ENCODE assay signal across 17 cellular contexts in genomic region chr11:32440372-32440888, GRCh38. TPM values are rescaled to one million over a fixed set of nuclear protein-coding genes. Genes with fewer than 3 reads are reported as not detected.
DNase-seq lines count a peak whose midpoint lies in the region; ATAC-seq and TF ChIP-seq lines count a peak whose summit lies in the region.
"Had no signal": no experiment of that assay in that cellular context is flagged by ENCODE, and none has a peak within 500 bp of the region (broad histone marks: within the 10 kb centered on the region; RNA-seq: fewer than 3 reads in every experiment).

No MANE protein-coding gene starts in this region.

- no peaks in the 10 kb centered on the region for H3K36me3 Mint-ChIP-seq in GM23338 (ENCODE audit: low read depth)
- peaks cover 4% of the 10 kb centered on the region for H3K36me3 Mint-ChIP-seq in activated T-helper 1 cell treated with anti-CD3 and anti-CD28 coated beads, Interleukin-12 subunit alpha, Interleukin-12 subunit beta, Interleukin-2, Interleukin-4 antibody, amounts not matched to agents 30 ng/mL and 10 ng/mL and 1 ng/mL, durations not matched to agents 14 hours and 24 hours and 36 hours (ENCODE audit: low read depth)
- H3K36me3 Mint-ChIP-seq in mesothelial cell of epicardium = peaks cover 20% of the 10 kb centered on the region
- H3K36me3 Mint-ChIP-seq: CD8-positive, alpha-beta T cell had no signal

- no TSS peak for BruUV-seq in mammary epithelial cell (replicated peaks; lab: Mats Ljungman, UMichigan)

- dilution Hi-C loops in mammary epithelial cell (cut with HindIII; ENCODE audit: low sequenced_read_pairs) = no loop called here

- peaks cover 18% of the 10 kb centered on the region for H3F3A ChIP-seq in GM23338 (replicated peaks; ENCODE audit: low read depth)

- no peaks in the 10 kb centered on the region for H3K9me2 ChIP-seq in GM23338 (ENCODE audit: insufficient read depth)

- in situ Hi-C loops in mammary epithelial cell (cut with MboI; ENCODE audit: low sequenced_read_pairs in 2 of 2) = no loop called here

- H3K27me3 ChIP-seq in GM23338 (ENCODE audit: insufficient read depth) = peaks cover 100% of the 10 kb centered on the region
- H3K27me3 ChIP-seq in mammary epithelial cell (ENCODE audit: insufficient read depth, low read length) = peaks cover 67% of the 10 kb centered on the region

- no peak overlapping the region for H3K27ac Mint-ChIP-seq in GM23338
- peak overlapping the region; percentile 1 for H3K27ac Mint-ChIP-seq in activated T-helper 1 cell treated with anti-CD3 and anti-CD28 coated beads, Interleukin-12 subunit alpha, Interleukin-12 subunit beta, Interleukin-2, Interleukin-4 antibody, amounts not matched to agents 30 ng/mL and 10 ng/mL and 1 ng/mL, durations not matched to agents 14 hours and 24 hours and 36 hours
- H3K27ac Mint-ChIP-seq in mesothelial cell of epicardium = peak overlapping the region; percentile 84
- H3K27ac Mint-ChIP-seq: CD14-positive monocyte; CD8-positive, alpha-beta T cell had no signal

- intact Hi-C loops in activated T-helper 1 cell treated with anti-CD3 and anti-CD28 coated beads, Interleukin-12 subunit alpha, Interleukin-12 subunit beta, Interleukin-2, Interleukin-4 antibody, amounts not matched to agents 30 ng/mL and 10 ng/mL and 1 ng/mL, durations not matched to agents 14 hours and 24 hours and 36 hours (cut with micrococcal nuclease) = loop anchor here (5.0 kb wide), 2 partner anchors 108 to 352 kb away; partner anchors contain the start of gene CCDC73
- intact Hi-C loops in mammary epithelial cell (cut with micrococcal nuclease) = no loop called here

- H3K79me2 ChIP-seq in GM23338 (replicated peaks; ENCODE audit: insufficient read depth) = no peaks in the 10 kb centered on the region
- no peaks in the 10 kb centered on the region for H3K79me2 ChIP-seq in mammary epithelial cell (ENCODE audit: insufficient read depth, low read length)

- H3K9me3 ChIP-seq in mammary epithelial cell (replicated peaks; ENCODE audit: insufficient read depth, low read length) = no peaks in the 10 kb centered on the region
- H3K9me3 ChIP-seq: HAP-1 had no signal

- DNase-seq in GM23338 (ENCODE audit: low spot score) (no peak), mesothelial cell of epicardium (ENCODE audit: low spot score in 2 of 2, unreplicated experiment in 2 of 2) (no peak), retina (peak; percentile 45), DMS53 (lab: John Stamatoyannopoulos, UW) (no peak), activated gamma-delta T cell (lab: John Stamatoyannopoulos, UW) (no peak), mammary epithelial cell (no peak)
- DNase-seq in activated T-helper 1 cell treated with anti-CD3 and anti-CD28 coated beads, Interleukin-12 subunit alpha, Interleukin-12 subunit beta, Interleukin-2, Interleukin-4 antibody, amounts not matched to agents 30 ng/mL and 10 ng/mL and 1 ng/mL, durations not matched to agents 14 hours and 24 hours and 36 hours (ENCODE audit: low spot score) = no peak
- DNase-seq in stimulated activated CD4-positive, alpha-beta T cell treated with anti-CD3 and anti-CD28 coated beads, Interleukin-15, amount 100 ng/mL, for 24 hours = no peak
- DNase-seq: CD8-positive, alpha-beta T cell; COR-L47; DMS153; DND-41; GDM1 had no signal

- H3K27me3 Mint-ChIP-seq in GM23338 (ENCODE audit: insufficient read depth, low read depth, poor library complexity) (peaks cover 77% of the 10 kb centered on the region), mesothelial cell of epicardium (ENCODE audit: low read depth) (peaks cover 85% of the 10 kb centered on the region)
- H3K27me3 Mint-ChIP-seq in activated T-helper 1 cell treated with anti-CD3 and anti-CD28 coated beads, Interleukin-12 subunit alpha, Interleukin-12 subunit beta, Interleukin-2, Interleukin-4 antibody, amounts not matched to agents 30 ng/mL and 10 ng/mL and 1 ng/mL, durations not matched to agents 14 hours and 24 hours and 36 hours (ENCODE audit: insufficient read depth) = peaks cover 74% of the 10 kb centered on the region

- no peak overlapping the region for H3K9ac ChIP-seq in mammary epithelial cell (ENCODE audit: insufficient read depth, low read length)

- TF ChIP-seq CTCF in GM23338 (conservative IDR thresholded peaks at IDR 0.05; ENCODE audit: low read depth in 2 of 2) (no peak), mesothelial cell of epicardium (IDR thresholded peaks at IDR 0.05; ENCODE audit: unreplicated experiment) (no peak), mammary epithelial cell (conservative IDR thresholded peaks at IDR 0.05 in 1 of 2, IDR thresholded peaks at IDR 0.05 in 1 of 2; ENCODE audit: extremely low read depth in 1 of 2, insufficient read depth in 1 of 2, low read depth in 1 of 2, low read length in 2 of 2) (no peak)

- H3K4me2 ChIP-seq in GM23338 = no peak overlapping the region
- no peak overlapping the region for H3K4me2 ChIP-seq in mammary epithelial cell (ENCODE audit: insufficient read depth, low read depth, low read length)

- H3K9me3 Mint-ChIP-seq in GM23338 = peaks cover 5% of the 10 kb centered on the region; the same call in 1 of the 3 replicates
- H3K9me3 Mint-ChIP-seq in activated T-helper 1 cell treated with anti-CD3 and anti-CD28 coated beads, Interleukin-12 subunit alpha, Interleukin-12 subunit beta, Interleukin-2, Interleukin-4 antibody, amounts not matched to agents 30 ng/mL and 10 ng/mL and 1 ng/mL, durations not matched to agents 14 hours and 24 hours and 36 hours = no peaks in the 10 kb centered on the region
- H3K9me3 Mint-ChIP-seq in mesothelial cell of epicardium = no peaks in the 10 kb centered on the region
- H3K9me3 Mint-ChIP-seq: CD8-positive, alpha-beta T cell had no signal

- H4K20me1 ChIP-seq in GM23338 (replicated peaks; ENCODE audit: insufficient read depth) (peaks cover 18% of the 10 kb centered on the region; the same call in 1 of the 2 replicates), mammary epithelial cell (ENCODE audit: insufficient read depth, low read length) (no peaks in the 10 kb centered on the region)

- H3K27ac ChIP-seq in GM23338 (ENCODE audit: low read depth) (no peak overlapping the region), mammary epithelial cell (ENCODE audit: insufficient read depth, low read depth, low read length) (no peak overlapping the region)

- WGBS in mammary epithelial cell (ENCODE audit: low coverage, missing lambda C conversion rate) = 27% methylated on average over 6 of the region's 6 CpGs

- H2AFZ ChIP-seq in GM23338 (no peak overlapping the region), mammary epithelial cell (ENCODE audit: low read depth, low read length) (no peak overlapping the region)

- no peaks in the 10 kb centered on the region for H3K36me3 ChIP-seq in GM23338 (ENCODE audit: insufficient read depth)
- H3K36me3 ChIP-seq in mammary epithelial cell (ENCODE audit: insufficient read depth, low read length) = no peaks in the 10 kb centered on the region
- H3K36me3 ChIP-seq: HAP-1 had no signal

- H3K4me3 Mint-ChIP-seq in GM23338 (no peak overlapping the region), mesothelial cell of epicardium (peak overlapping the region; percentile 43)
- no peak overlapping the region for H3K4me3 Mint-ChIP-seq in activated T-helper 1 cell treated with anti-CD3 and anti-CD28 coated beads, Interleukin-12 subunit alpha, Interleukin-12 subunit beta, Interleukin-2, Interleukin-4 antibody, amounts not matched to agents 30 ng/mL and 10 ng/mL and 1 ng/mL, durations not matched to agents 14 hours and 24 hours and 36 hours
- H3K4me3 Mint-ChIP-seq: CD8-positive, alpha-beta T cell had no signal

- H3K4me1 Mint-ChIP-seq in GM23338 (peaks cover 29% of the 10 kb centered on the region), mesothelial cell of epicardium (peaks cover 61% of the 10 kb centered on the region)
- no peaks in the 10 kb centered on the region for H3K4me1 Mint-ChIP-seq in activated T-helper 1 cell treated with anti-CD3 and anti-CD28 coated beads, Interleukin-12 subunit alpha, Interleukin-12 subunit beta, Interleukin-2, Interleukin-4 antibody, amounts not matched to agents 30 ng/mL and 10 ng/mL and 1 ng/mL, durations not matched to agents 14 hours and 24 hours and 36 hours (ENCODE audit: low read depth)

- H3K4me1 ChIP-seq in GM23338 (ENCODE audit: insufficient read depth) = peaks cover 48% of the 10 kb centered on the region
- H3K4me1 ChIP-seq in mammary epithelial cell (ENCODE audit: insufficient read depth, low read length) = no peaks in the 10 kb centered on the region

- no peak overlapping the region for H3K4me3 ChIP-seq in GM23338
- no peak overlapping the region for H3K4me3 ChIP-seq in mammary epithelial cell (replicated peaks in 1 of 3; ENCODE audit: insufficient read depth in 1 of 3, low read depth in 2 of 3, low read length in 3 of 3)
- H3K4me3 ChIP-seq: HAP-1 had no signal

- no peak for ATAC-seq in GM23338
- ATAC-seq: CD8-positive, alpha-beta T cell had no signal

- CTCF ChIA-PET in mammary epithelial cell (lab: Charles Lee; ENCODE audit: low non-redundant PET) = no interaction called here

TF ChIP-seq in GM23338, 12 proteins besides CTCF, POLR2A, EP300 and RAD21:
- TF ChIP-seq EZH2 (IDR thresholded peaks at IDR 0.05; ENCODE audit: low read depth, unreplicated experiment) (peak; percentile 61), EZH2phosphoT487 (IDR thresholded peaks at IDR 0.05; ENCODE audit: unreplicated experiment) (no peak)

RNA-seq across cellular contexts. Expression of gene WT1, which starts 5.1 kb away (rescaled TPM):
- 0.16 and 0.21 TPM in 2 replicates for total RNA-seq in GM23338 (2014; rRNA removed; shearing (Covaris generic))
- polyA plus RNA-seq in GM23338 (2016; fragmentation: Nextera tagmentation; extraction: Ambion mirVana) (not detected in 2 replicates), mammary epithelial cell (not detected)
- not detected in 2 replicates for total RNA-seq in activated T-helper 1 cell treated with anti-CD3 and anti-CD28 coated beads, Interleukin-12 subunit alpha, Interleukin-12 subunit beta, Interleukin-2, Interleukin-4 antibody, amounts not matched to agents 30 ng/mL and 10 ng/mL and 1 ng/mL, durations not matched to agents 14 hours and 24 hours and 36 hours
- total RNA-seq in mesothelial cell of epicardium (122 to 131 TPM (median 125 TPM) in 3 replicates), mammary epithelial cell (not detected)
- not detected for polyA minus RNA-seq in mammary epithelial cell
- total RNA-seq: CD8-positive, alpha-beta T cell; HT-29 had no signal
- polyA plus RNA-seq: BJ, CD14-positive monocyte had no signal

Comparison
In these comparisons a context has a peak if more than half of its experiments do, and no peak if none do; other contexts are left out.
1. RNA of gene WT1, which starts 5.1 kb away (total RNA-seq): 122 to 131 TPM in mesothelial cell of epicardium; 0.16 to 0.21 TPM in GM23338, not detected in mammary epithelial cell and not detected in activated T-helper 1 cell treated with anti-CD3 and anti-CD28 coated beads, Interleukin-12 subunit alpha, Interleukin-12 subunit beta, Interleukin-2, Interleukin-4 antibody, amounts not matched to agents 30 ng/mL and 10 ng/mL and 1 ng/mL, durations not matched to agents 14 hours and 24 hours and 36 hours; every median in the first group is over 100 times any median in the second.